In genomic region chr12:52836042-52836466, GRCh38 we compare ENCODE assay signal across 10 cellular contexts. TPM values are rescaled to one million over a fixed set of nuclear protein-coding genes. Genes with fewer than 3 reads are reported as not detected.
DNase-seq lines count a peak whose midpoint lies in the region; ATAC-seq lines count a peak whose summit lies in the region.
"Had no signal": no experiment of that assay in that cellular context is flagged by ENCODE, and none has a peak within 500 bp of the region (broad histone marks: within the 10 kb centered on the region; RNA-seq: fewer than 3 reads in every experiment).

No MANE protein-coding gene starts in this region.

- H3K9me3 ChIP-seq in GM23248 (ENCODE audit: low read depth), result no peaks in the 10 kb centered on the region
- H3K9me3 ChIP-seq: heart left ventricle had no signal

- peak; percentile 83 for DNase-seq in GM23248
- peak; percentile 11 to 45 for DNase-seq in activated CD4-positive, alpha-beta T cell treated with anti-CD3 and anti-CD28 coated beads, Interleukin-2, amount 50 U/mL, for 24 hours (ENCODE audit: low read depth in 1 of 2, low spot score in 1 of 2)
- DNase-seq in effector memory CD8-positive, alpha-beta T cell, result peak in 1 of 3 experiments; percentile 43
- peak; percentile 32 to 61 for DNase-seq in stimulated activated CD4-positive, alpha-beta T cell treated with anti-CD3 and anti-CD28 coated beads, Interleukin-2, amount 100 ng/mL, for 48 hours
- DNase-seq in central memory CD4-positive, alpha-beta T cell, result no peak
- DNase-seq: heart left ventricle, SHP77 treated with DMSO at 0.1 percent for 48 hours had no signal

- H3K4me1 ChIP-seq in GM23248 (ENCODE audit: insufficient read depth), result peaks cover 26% of the 10 kb centered on the region
- H3K4me1 ChIP-seq: heart left ventricle had no signal

- no peaks in the 10 kb centered on the region for H3K36me3 ChIP-seq in GM23248 (ENCODE audit: low read depth)
- H3K36me3 ChIP-seq: heart left ventricle had no signal

- H3K9me2 ChIP-seq in GM23248 (ENCODE audit: insufficient read depth), result no peaks in the 10 kb centered on the region

- H4K20me1 ChIP-seq in GM23248 (ENCODE audit: insufficient read depth), result no peaks in the 10 kb centered on the region

- no peaks in the 10 kb centered on the region for H3F3A ChIP-seq in GM23248 (ENCODE audit: insufficient read depth)

- H3K4me2 ChIP-seq in GM23248 (ENCODE audit: unreplicated experiment), result peak overlapping the region; percentile 5

- H2AFZ ChIP-seq in GM23248, result no peak overlapping the region

- no peak overlapping the region for H3K9ac ChIP-seq in GM23248

- peaks cover 15 to 18% of the 10 kb centered on the region in 2 donors for H3K4me1 Mint-ChIP-seq in effector memory CD8-positive, alpha-beta T cell (ENCODE audit: low read depth in 2 of 2)

- no peak overlapping the region for H3K27ac ChIP-seq in GM23248
- H3K27ac ChIP-seq: heart left ventricle had no signal

- H3K36me3 Mint-ChIP-seq in effector memory CD8-positive, alpha-beta T cell (ENCODE audit: insufficient read depth), result no peaks in the 10 kb centered on the region

- ATAC-seq in effector memory CD8-positive, alpha-beta T cell (replicated peaks), result peak; percentile 76
- ATAC-seq in GM19395 (IDR thresholded peaks at IDR 0.05; ENCODE audit: unreplicated experiment) (no peak), GM19328 (IDR thresholded peaks at IDR 0.05; ENCODE audit: unreplicated experiment) (no peak), GM19455 (IDR thresholded peaks at IDR 0.05; ENCODE audit: unreplicated experiment) (no peak)
- ATAC-seq: heart left ventricle had no signal

- H3K27me3 ChIP-seq in GM23248 (replicated peaks; ENCODE audit: insufficient read depth), result no peaks in the 10 kb centered on the region

- H3K27me3 Mint-ChIP-seq in effector memory CD8-positive, alpha-beta T cell, result peaks cover 0 to 60% of the 10 kb centered on the region in 2 donors

- H3K4me3 Mint-ChIP-seq in effector memory CD8-positive, alpha-beta T cell, result peak overlapping the region in 1 of 2 donors; percentile 12

- no peaks in the 10 kb centered on the region for H3K9me3 Mint-ChIP-seq in effector memory CD8-positive, alpha-beta T cell

- H3K79me2 ChIP-seq in GM23248 (ENCODE audit: insufficient read depth), result no peaks in the 10 kb centered on the region

- no peak overlapping the region for H3K4me3 ChIP-seq in GM23248
- H3K4me3 ChIP-seq: heart left ventricle had no signal

- in situ Hi-C loops in GM23248 (cut with MboI), result no loop called here

- H3K27ac Mint-ChIP-seq in effector memory CD8-positive, alpha-beta T cell, result peak overlapping the region; percentile 84 to 87

- 56 to 66% methylated on average over 7 of the region's 7 CpGs for WGBS in GM23248 (ENCODE audit: low coverage in 1 of 2, low lambda C conversion rate in 2 of 2, missing lambda C conversion rate in 2 of 2), 2 experiments

RNA-seq across cellular contexts. Expression of gene KRT79, which starts 1.9 kb away (rescaled TPM):
- not detected in 2 replicates for total RNA-seq in GM23248 (2014; rRNA removed; shearing (Covaris generic))
- 0.15 TPM in 1 of 2 replicates, not detected in the other for polyA plus RNA-seq in GM23248 (2016; fragmentation: Nextera tagmentation; extraction: Ambion mirVana)
- total RNA-seq: heart left ventricle had no signal

RNA-seq across cellular contexts. Expression of gene KRT78, which starts 12.7 kb away (rescaled TPM):
- not detected in 2 replicates for total RNA-seq in GM23248 (2014; rRNA removed; shearing (Covaris generic))
- polyA plus RNA-seq in GM23248 (2016; fragmentation: Nextera tagmentation; extraction: Ambion mirVana), result not detected in 2 replicates
- total RNA-seq: heart left ventricle had no signal

RNA-seq across cellular contexts. Expression of gene KRT4, which starts 22.1 kb away (rescaled TPM):
- 0.22 TPM in 1 of 2 replicates, not detected in the other for total RNA-seq in GM23248 (2014; rRNA removed; shearing (Covaris generic))
- polyA plus RNA-seq in GM23248 (2016; fragmentation: Nextera tagmentation; extraction: Ambion mirVana), result 0.13 TPM in 1 of 2 replicates, not detected in the other
- total RNA-seq: heart left ventricle had no signal

RNA-seq across cellular contexts. Expression of gene KRT3, which starts 40.1 kb away (rescaled TPM):
- not detected in 2 replicates for total RNA-seq in GM23248 (2014; rRNA removed; shearing (Covaris generic))
- polyA plus RNA-seq in GM23248 (2016; fragmentation: Nextera tagmentation; extraction: Ambion mirVana), result not detected in 2 replicates
- total RNA-seq: heart left ventricle had no signal
- polyA plus RNA-seq: heart left ventricle had no signal

RNA-seq across cellular contexts. Expression of gene KRT76, which starts 58.9 kb away (rescaled TPM):
- not detected in 2 replicates for total RNA-seq in GM23248 (2014; rRNA removed; shearing (Covaris generic))
- polyA plus RNA-seq in GM23248 (2016; fragmentation: Nextera tagmentation; extraction: Ambion mirVana), result not detected in 2 replicates
- total RNA-seq: heart left ventricle had no signal
- polyA plus RNA-seq: heart left ventricle had no signal
